18 cellular contexts compared by ENCODE assay signal in genomic region chr7:41931263-41931646, GRCh38.
DNase-seq lines count a peak whose midpoint lies in the region; ATAC-seq, FAIRE-seq and TF ChIP-seq lines count a peak whose summit lies in the region.
"Had no signal": no experiment of that assay in that cellular context is flagged by ENCODE, and none has a peak within 500 bp of the region (broad histone marks: within the 10 kb centered on the region; RNA-seq: fewer than 3 reads in every experiment).

No MANE protein-coding gene starts in this region.

- H3K9ac ChIP-seq in astrocyte (ENCODE audit: low read length), result no peak overlapping the region
- H3K9ac ChIP-seq: BLaER1 had no signal

- peaks cover 2% of the 10 kb centered on the region for H3K27me3 Mint-ChIP-seq in astrocyte (ENCODE audit: low read depth, unreplicated experiment)
- peaks cover 31% of the 10 kb centered on the region for H3K27me3 Mint-ChIP-seq in stimulated activated naive CD8-positive, alpha-beta T cell treated with anti-CD3 and anti-CD28 coated beads, Interleukin-15, amount 100 ng/mL, for 72 hours

- no peaks in the 10 kb centered on the region for H3K36me3 ChIP-seq in astrocyte (ENCODE audit: insufficient read depth, low read length)
- H3K36me3 ChIP-seq: BLaER1, SJSA1 had no signal

- no peaks in the 10 kb centered on the region for H3K9me3 ChIP-seq in astrocyte (ENCODE audit: insufficient read depth, low read depth, low read length)
- H3K9me3 ChIP-seq: BLaER1, SJSA1 had no signal

- no peak overlapping the region for H3K4me3 Mint-ChIP-seq in astrocyte (ENCODE audit: unreplicated experiment)
- no peak overlapping the region for H3K4me3 Mint-ChIP-seq in stimulated activated naive CD8-positive, alpha-beta T cell treated with anti-CD3 and anti-CD28 coated beads, Interleukin-15, amount 100 ng/mL, for 72 hours
- H3K4me3 Mint-ChIP-seq: H9 had no signal

- peak; percentile 29 for FAIRE-seq in astrocyte (lab: Jason Lieb, UNC)

- peak; percentile 40 for DNase-seq in GM12865 (ENCODE audit: low read depth)
- no peak for DNase-seq in astrocyte (ENCODE audit: low read depth)
- no peak for DNase-seq in activated T-cell treated with anti-CD3 and anti-CD28 coated beads, Interleukin-2, amount 50 U/mL, for 1 hour
- no peak for DNase-seq in HuH-7 (ENCODE audit: low spot score)
- no peak for DNase-seq in NCI-H2227 treated with DMSO at 0.1 percent for 48 hours (lab: John Stamatoyannopoulos, UW)
- no peak for DNase-seq in stimulated activated naive CD8-positive, alpha-beta T cell treated with anti-CD3 and anti-CD28 coated beads, Interleukin-15, amount 100 ng/mL, for 72 hours
- DNase-seq: 8988T; H9; MV-4-11; NCI-H1417 treated with DMSO at 0.1 percent for 48 hours; NCI-H2029; NCI-H524; NK-92 treated with Interleukin-12 subunit alpha and Interleukin-12 subunit beta, amount 100 ng/mL, for 24 hours; T-helper 9 cell had no signal

- no peak for TF ChIP-seq CTCF in GM12865 (IDR thresholded peaks at IDR 0.05; ENCODE audit: insufficient read depth, low read depth, low read length, missing control alignments)
- TF ChIP-seq CTCF in astrocyte (IDR thresholded peaks at IDR 0.05; ENCODE audit: insufficient read depth, low read depth, low read length), result no peak

- H3K27ac ChIP-seq in astrocyte (ENCODE audit: low read depth, low read length), result no peak overlapping the region
- H3K27ac ChIP-seq: BLaER1 had no signal

- no peak overlapping the region for H2AFZ ChIP-seq in astrocyte (ENCODE audit: low read depth, low read length)

- peaks cover 20% of the 10 kb centered on the region for H3K4me1 Mint-ChIP-seq in astrocyte (ENCODE audit: low read depth, unreplicated experiment)
- peaks cover 25% of the 10 kb centered on the region for H3K4me1 Mint-ChIP-seq in stimulated activated naive CD8-positive, alpha-beta T cell treated with anti-CD3 and anti-CD28 coated beads, Interleukin-15, amount 100 ng/mL, for 72 hours

- no peaks in the 10 kb centered on the region for H3K9me3 Mint-ChIP-seq in astrocyte (ENCODE audit: unreplicated experiment)
- no peaks in the 10 kb centered on the region for H3K9me3 Mint-ChIP-seq in stimulated activated naive CD8-positive, alpha-beta T cell treated with anti-CD3 and anti-CD28 coated beads, Interleukin-15, amount 100 ng/mL, for 72 hours
- H3K9me3 Mint-ChIP-seq: H9 had no signal

- peaks cover 6% of the 10 kb centered on the region for H3K4me1 ChIP-seq in astrocyte (ENCODE audit: insufficient read depth, low read length)

- H3K27ac Mint-ChIP-seq in astrocyte (ENCODE audit: unreplicated experiment), result peak overlapping the region; percentile 38
- peak overlapping the region in 1 of 2 donors; percentile 77 for H3K27ac Mint-ChIP-seq in stimulated activated naive CD8-positive, alpha-beta T cell treated with anti-CD3 and anti-CD28 coated beads, Interleukin-15, amount 100 ng/mL, for 72 hours
- H3K27ac Mint-ChIP-seq: H9 had no signal

- no peaks in the 10 kb centered on the region for H4K20me1 ChIP-seq in astrocyte (ENCODE audit: insufficient read depth, low read length)
- H4K20me1 ChIP-seq: BLaER1 had no signal

- no peak overlapping the region for H3K4me2 ChIP-seq in astrocyte (ENCODE audit: low read length)
- H3K4me2 ChIP-seq: BLaER1 had no signal

- H3K4me3 ChIP-seq in GM12865 (ENCODE audit: low read depth, low read length), result no peak overlapping the region
- H3K4me3 ChIP-seq in astrocyte (ENCODE audit: insufficient read depth, low read depth, low read length), result no peak overlapping the region
- H3K4me3 ChIP-seq: BLaER1, SJSA1 had no signal

- no peaks in the 10 kb centered on the region for H3K36me3 Mint-ChIP-seq in astrocyte (ENCODE audit: low read depth, unreplicated experiment)

- ATAC-seq in GM19351 (IDR thresholded peaks at IDR 0.05; ENCODE audit: unreplicated experiment), result peak; percentile 61
- ATAC-seq in HG03025 (IDR thresholded peaks at IDR 0.05; ENCODE audit: low FRiP score, unreplicated experiment), result peak; percentile 22
- ATAC-seq in stimulated activated naive CD8-positive, alpha-beta T cell treated with anti-CD3 and anti-CD28 coated beads, Interleukin-15, amount 100 ng/mL, for 72 hours, result no peak

- no peaks in the 10 kb centered on the region for H3K27me3 ChIP-seq in astrocyte (ENCODE audit: insufficient read depth, low read length)
- H3K27me3 ChIP-seq: BLaER1, SJSA1 had no signal

- H3K79me2 ChIP-seq in astrocyte (ENCODE audit: insufficient read depth, low read length), result no peaks in the 10 kb centered on the region
